9 cellular contexts compared by ENCODE assay signal in the genomic region with DNA sequence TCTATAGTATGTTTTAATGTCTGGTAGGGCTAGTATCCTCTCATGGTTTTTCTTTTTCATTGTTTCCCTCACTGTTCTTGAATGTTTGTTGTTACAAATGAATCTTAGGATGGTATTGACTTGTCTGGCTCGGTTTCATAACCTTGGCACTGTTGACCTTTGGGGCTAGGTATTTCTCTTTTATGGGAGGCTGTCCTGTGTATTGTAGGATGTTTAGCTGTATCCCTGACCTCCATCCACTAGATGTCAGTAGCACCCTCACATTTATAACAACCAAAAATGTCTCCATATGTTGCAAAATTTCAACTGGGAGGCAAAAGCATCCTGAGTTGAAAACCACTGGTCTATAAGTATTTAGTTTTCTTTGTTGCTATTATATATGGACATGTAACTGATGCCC. TPM values are rescaled to one million over a fixed set of nuclear protein-coding genes. Genes with fewer than 3 reads are reported as not detected.
DNase-seq lines count a peak whose midpoint lies in the region; ATAC-seq and TF ChIP-seq lines count a peak whose summit lies in the region.
"Had no signal": no experiment of that assay in that cellular context is flagged by ENCODE, and none has a peak within 500 bp of the region (broad histone marks: within the 10 kb centered on the region; RNA-seq: fewer than 3 reads in every experiment).

No MANE protein-coding gene starts in this region.

- no peaks in the 10 kb centered on the region for H3K4me1 Mint-ChIP-seq in naive B cell
- peaks cover 20% of the 10 kb centered on the region for H3K4me1 Mint-ChIP-seq in activated T-helper 2 cell treated with anti-CD3 and anti-CD28 coated beads, Interferon-gamma antibody, Interleukin-2, Interleukin-4, amounts not matched to agents 10 μg/mL and 5 μg/mL and 100 μg/mL, durations not matched to agents 14 hours and 24 hours and 36 hours (ENCODE audit: low read depth)
- H3K4me1 Mint-ChIP-seq: immature natural killer cell had no signal

- intact Hi-C loops in activated T-helper 2 cell treated with anti-CD3 and anti-CD28 coated beads, Interferon-gamma antibody, Interleukin-2, Interleukin-4, amounts not matched to agents 10 μg/mL and 5 μg/mL and 100 μg/mL, durations not matched to agents 14 hours and 24 hours and 36 hours (cut with micrococcal nuclease) = loop anchor here (2.0 to 5.0 kb wide), 2 partner anchors 124 to 284 kb away; a partner anchor contains a TSS
- intact Hi-C loops in left ventricle myocardium superior (cut with micrococcal nuclease) = no loop called here

- peaks cover 0 to 12% of the 10 kb centered on the region in 2 donors for H3K36me3 Mint-ChIP-seq in naive B cell
- H3K36me3 Mint-ChIP-seq in activated T-helper 2 cell treated with anti-CD3 and anti-CD28 coated beads, Interferon-gamma antibody, Interleukin-2, Interleukin-4, amounts not matched to agents 10 μg/mL and 5 μg/mL and 100 μg/mL, durations not matched to agents 14 hours and 24 hours and 36 hours (ENCODE audit: low read depth) = peaks cover 44% of the 10 kb centered on the region

- no peaks in the 10 kb centered on the region for H3K9me3 Mint-ChIP-seq in naive B cell
- no peaks in the 10 kb centered on the region for H3K9me3 Mint-ChIP-seq in activated T-helper 2 cell treated with anti-CD3 and anti-CD28 coated beads, Interferon-gamma antibody, Interleukin-2, Interleukin-4, amounts not matched to agents 10 μg/mL and 5 μg/mL and 100 μg/mL, durations not matched to agents 14 hours and 24 hours and 36 hours
- H3K9me3 Mint-ChIP-seq: immature natural killer cell had no signal

- H3K4me3 Mint-ChIP-seq in naive B cell = no peak overlapping the region
- no peak overlapping the region for H3K4me3 Mint-ChIP-seq in activated T-helper 2 cell treated with anti-CD3 and anti-CD28 coated beads, Interferon-gamma antibody, Interleukin-2, Interleukin-4, amounts not matched to agents 10 μg/mL and 5 μg/mL and 100 μg/mL, durations not matched to agents 14 hours and 24 hours and 36 hours (ENCODE audit: low read depth)
- H3K4me3 Mint-ChIP-seq: immature natural killer cell had no signal

- peak; percentile 50 to 53 for ATAC-seq in naive B cell (ENCODE audit: low read depth in 2 of 2)
- ATAC-seq in left ventricle myocardium superior = no peak
- no peak for ATAC-seq in omental fat pad (ENCODE audit: low FRiP score)

- DNase-seq in Daoy (ENCODE audit: low read depth) (peak; percentile 23), astrocyte of the hippocampus (ENCODE audit: low read depth, low spot score) (peak; percentile 13), naive B cell (no peak), nucleus accumbens (lab: John Stamatoyannopoulos, UW) (no peak), left ventricle myocardium superior (no peak), omental fat pad (ENCODE audit: low spot score) (no peak)
- no peak for DNase-seq in activated T-helper 2 cell treated with anti-CD3 and anti-CD28 coated beads, Interferon-gamma antibody, Interleukin-2, Interleukin-4, amounts not matched to agents 10 μg/mL and 5 μg/mL and 100 μg/mL, durations not matched to agents 14 hours and 24 hours and 36 hours (ENCODE audit: low spot score)

- no peak for TF ChIP-seq EP300 in Ishikawa (IDR thresholded peaks at IDR 0.05; ENCODE audit: borderline replicate concordance)

- TF ChIP-seq CTCF in omental fat pad (IDR thresholded peaks at IDR 0.05) = no peak

- peaks cover 8 to 9% (median 8%) of the 10 kb centered on the region in 3 donors for H3K27me3 Mint-ChIP-seq in naive B cell
- H3K27me3 Mint-ChIP-seq in activated T-helper 2 cell treated with anti-CD3 and anti-CD28 coated beads, Interferon-gamma antibody, Interleukin-2, Interleukin-4, amounts not matched to agents 10 μg/mL and 5 μg/mL and 100 μg/mL, durations not matched to agents 14 hours and 24 hours and 36 hours (ENCODE audit: low read depth) = no peaks in the 10 kb centered on the region

- no peak overlapping the region for H3K27ac Mint-ChIP-seq in naive B cell
- no peak overlapping the region for H3K27ac Mint-ChIP-seq in activated T-helper 2 cell treated with anti-CD3 and anti-CD28 coated beads, Interferon-gamma antibody, Interleukin-2, Interleukin-4, amounts not matched to agents 10 μg/mL and 5 μg/mL and 100 μg/mL, durations not matched to agents 14 hours and 24 hours and 36 hours

- TF ChIP-seq RAD21 in Ishikawa (IDR thresholded peaks at IDR 0.05; ENCODE audit: low read depth) = peak; percentile 45

TF ChIP-seq in Ishikawa, 13 proteins besides CTCF, POLR2A, EP300 and RAD21:
- TF ChIP-seq, protein P1, sequence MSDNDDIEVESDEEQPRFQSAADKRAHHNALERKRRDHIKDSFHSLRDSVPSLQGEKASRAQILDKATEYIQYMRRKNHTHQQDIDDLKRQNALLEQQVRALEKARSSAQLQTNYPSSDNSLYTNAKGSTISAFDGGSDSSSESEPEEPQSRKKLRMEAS (IDR thresholded peaks at IDR 0.05) = no peak
- TF ChIP-seq, protein P2, sequence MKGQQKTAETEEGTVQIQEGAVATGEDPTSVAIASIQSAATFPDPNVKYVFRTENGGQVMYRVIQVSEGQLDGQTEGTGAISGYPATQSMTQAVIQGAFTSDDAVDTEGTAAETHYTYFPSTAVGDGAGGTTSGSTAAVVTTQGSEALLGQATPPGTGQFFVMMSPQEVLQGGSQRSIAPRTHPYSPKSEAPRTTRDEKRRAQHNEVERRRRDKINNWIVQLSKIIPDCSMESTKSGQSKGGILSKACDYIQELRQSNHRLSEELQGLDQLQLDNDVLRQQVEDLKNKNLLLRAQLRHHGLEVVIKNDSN (IDR thresholded peaks at IDR 0.05) = no peak
- TF ChIP-seq CEBPB (IDR thresholded peaks at IDR 0.05) (no peak), EGR1 (IDR thresholded peaks at IDR 0.05) (no peak), TCF12 (IDR thresholded peaks at IDR 0.05; ENCODE audit: low read depth) (no peak), NFIC (IDR thresholded peaks at IDR 0.05) (no peak), CREB1 (IDR thresholded peaks at IDR 0.05; ENCODE audit: low read depth) (no peak), YY1 (IDR thresholded peaks at IDR 0.05; ENCODE audit: low read depth) (no peak), TEAD4 (IDR thresholded peaks at IDR 0.05) (no peak)
- TF ChIP-seq, protein P3, sequence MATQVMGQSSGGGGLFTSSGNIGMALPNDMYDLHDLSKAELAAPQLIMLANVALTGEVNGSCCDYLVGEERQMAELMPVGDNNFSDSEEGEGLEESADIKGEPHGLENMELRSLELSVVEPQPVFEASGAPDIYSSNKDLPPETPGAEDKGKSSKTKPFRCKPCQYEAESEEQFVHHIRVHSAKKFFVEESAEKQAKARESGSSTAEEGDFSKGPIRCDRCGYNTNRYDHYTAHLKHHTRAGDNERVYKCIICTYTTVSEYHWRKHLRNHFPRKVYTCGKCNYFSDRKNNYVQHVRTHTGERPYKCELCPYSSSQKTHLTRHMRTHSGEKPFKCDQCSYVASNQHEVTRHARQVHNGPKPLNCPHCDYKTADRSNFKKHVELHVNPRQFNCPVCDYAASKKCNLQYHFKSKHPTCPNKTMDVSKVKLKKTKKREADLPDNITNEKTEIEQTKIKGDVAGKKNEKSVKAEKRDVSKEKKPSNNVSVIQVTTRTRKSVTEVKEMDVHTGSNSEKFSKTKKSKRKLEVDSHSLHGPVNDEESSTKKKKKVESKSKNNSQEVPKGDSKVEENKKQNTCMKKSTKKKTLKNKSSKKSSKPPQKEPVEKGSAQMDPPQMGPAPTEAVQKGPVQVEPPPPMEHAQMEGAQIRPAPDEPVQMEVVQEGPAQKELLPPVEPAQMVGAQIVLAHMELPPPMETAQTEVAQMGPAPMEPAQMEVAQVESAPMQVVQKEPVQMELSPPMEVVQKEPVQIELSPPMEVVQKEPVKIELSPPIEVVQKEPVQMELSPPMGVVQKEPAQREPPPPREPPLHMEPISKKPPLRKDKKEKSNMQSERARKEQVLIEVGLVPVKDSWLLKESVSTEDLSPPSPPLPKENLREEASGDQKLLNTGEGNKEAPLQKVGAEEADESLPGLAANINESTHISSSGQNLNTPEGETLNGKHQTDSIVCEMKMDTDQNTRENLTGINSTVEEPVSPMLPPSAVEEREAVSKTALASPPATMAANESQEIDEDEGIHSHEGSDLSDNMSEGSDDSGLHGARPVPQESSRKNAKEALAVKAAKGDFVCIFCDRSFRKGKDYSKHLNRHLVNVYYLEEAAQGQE (IDR thresholded peaks at IDR 0.05; ENCODE audit: low read depth) = no peak
TF ChIP-seq in Ishikawa: peak in this region for 0.

RNA-seq across cellular contexts. Expression of a gene that starts 7.0 kb away (rescaled TPM):
- 2.3 and 11.7 TPM in 2 replicates for total RNA-seq in Daoy (2014; rRNA removed; shearing (Covaris generic))
- polyA plus RNA-seq in naive B cell (ENCODE audit: low read depth in 6 of 6) = under 1 TPM in 1 of 6 donors, not detected in 5; 0.45 TPM
- not detected in 2 replicates for total RNA-seq in activated T-helper 2 cell treated with anti-CD3 and anti-CD28 coated beads, Interferon-gamma antibody, Interleukin-2, Interleukin-4, amounts not matched to agents 10 μg/mL and 5 μg/mL and 100 μg/mL, durations not matched to agents 14 hours and 24 hours and 36 hours
- total RNA-seq in left ventricle myocardium superior = 8.7 TPM
- 100 to 1,000 TPM; 241 to 629 (median 321) TPM for total RNA-seq in omental fat pad
- polyA plus RNA-seq: immature natural killer cell had no signal

RNA-seq across cellular contexts. Expression of a gene that starts 52.8 kb away (rescaled TPM):
- total RNA-seq in Daoy (2014; rRNA removed; shearing (Covaris generic)) = 26.4 and 32.5 TPM in 2 replicates
- polyA plus RNA-seq in naive B cell (ENCODE audit: low read depth in 6 of 6) = 1 to 10 TPM in 5 of 6 donors, under 1 TPM in 1; 0.09 to 4.0 (median 2.3) TPM
- total RNA-seq in activated T-helper 2 cell treated with anti-CD3 and anti-CD28 coated beads, Interferon-gamma antibody, Interleukin-2, Interleukin-4, amounts not matched to agents 10 μg/mL and 5 μg/mL and 100 μg/mL, durations not matched to agents 14 hours and 24 hours and 36 hours = 30.3 and 32.3 TPM in 2 replicates
- total RNA-seq in left ventricle myocardium superior (0.87 TPM), omental fat pad (10 to 100 TPM in 2 of 4 donors, 1 to 10 TPM in 2; 4.7 to 18.7 (median 9.5) TPM)

Comparison
In these comparisons a context has a peak if more than half of its experiments do, and no peak if none do; other contexts are left out.
1. DNase-seq: peak in Daoy (single experiment) and astrocyte of the hippocampus (single experiment); none in naive B cell (single experiment), nucleus accumbens (0 of 56), activated T-helper 2 cell treated with anti-CD3 and anti-CD28 coated beads, Interferon-gamma antibody, Interleukin-2, Interleukin-4, amounts not matched to agents 10 μg/mL and 5 μg/mL and 100 μg/mL, durations not matched to agents 14 hours and 24 hours and 36 hours (single experiment), left ventricle myocardium superior (single experiment) and omental fat pad (single experiment).
2. ATAC-seq: peak in naive B cell (2 of 2); none in left ventricle myocardium superior (single experiment) and omental fat pad (single experiment).
3. RNA of a gene that starts 7.0 kb away (total RNA-seq): 241 to 629 TPM in omental fat pad; 2.3 to 11.7 TPM in Daoy, 8.7 TPM in left ventricle myocardium superior (single experiment) and not detected in activated T-helper 2 cell treated with anti-CD3 and anti-CD28 coated beads, Interferon-gamma antibody, Interleukin-2, Interleukin-4, amounts not matched to agents 10 μg/mL and 5 μg/mL and 100 μg/mL, durations not matched to agents 14 hours and 24 hours and 36 hours; every median in the first group is over 10 times any median in the second.